1 cellular context compared by ENCODE assay signal in genomic region chr2:74653985-74654882, GRCh38.
TF ChIP-seq lines count a peak whose summit lies in the region.

Gene SEMA4F, plus strand, starts transcription at chr2:74654247. Its CDS starts 130 bp downstream, at chr2:74654377.

TF ChIP-seq in HepG2, 621 proteins besides CTCF, POLR2A, EP300 and RAD21 (continued from another document and continues in another):
- peak; percentile 27 for TF ChIP-seq IKZF4 (CRISPR knock-in tag; IDR thresholded peaks at IDR 0.05; ENCODE audit: borderline replicate concordance, low read depth, not compliant biosample characterization)
- TF ChIP-seq ZBTB38 (CRISPR knock-in tag; IDR thresholded peaks at IDR 0.05): peak; percentile 96
- no peak for TF ChIP-seq TMF1 (CRISPR knock-in tag; IDR thresholded peaks at IDR 0.05; ENCODE audit: low read depth)
- TF ChIP-seq ZBTB14 (CRISPR knock-in tag; IDR thresholded peaks at IDR 0.05): peak; percentile 46; the same call in 1 of the 2 replicates
- TF ChIP-seq REPIN1 (CRISPR knock-in tag; IDR thresholded peaks at IDR 0.05; ENCODE audit: borderline replicate concordance, low read depth): no peak
- TF ChIP-seq ZNF709 (CRISPR knock-in tag; IDR thresholded peaks at IDR 0.05): peak; percentile 39; the same call in 1 of the 2 replicates
- no peak for TF ChIP-seq ZSCAN29 (CRISPR knock-in tag; conservative IDR thresholded peaks at IDR 0.05)
- no peak for TF ChIP-seq HBP1 (CRISPR knock-in tag; IDR thresholded peaks at IDR 0.05; ENCODE audit: low read depth)
- peak; percentile 0; the same call in 1 of the 2 replicates for TF ChIP-seq SATB2 (CRISPR knock-in tag; IDR thresholded peaks at IDR 0.05)
- no peak for TF ChIP-seq MED8 (CRISPR knock-in tag; IDR thresholded peaks at IDR 0.05; ENCODE audit: insufficient replicate concordance)
- TF ChIP-seq POLR2G (IDR thresholded peaks at IDR 0.05; ENCODE audit: low read depth, low read length): peak; percentile 93
- no peak for TF ChIP-seq ZNF577 (CRISPR knock-in tag; IDR thresholded peaks at IDR 0.05; ENCODE audit: borderline replicate concordance, low read depth)
- peak; percentile 52; the same call in 1 of the 2 replicates for TF ChIP-seq ZBTB42 (CRISPR knock-in tag; IDR thresholded peaks at IDR 0.05)
- TF ChIP-seq KLF16 (CRISPR knock-in tag; IDR thresholded peaks at IDR 0.05): peak in 1 of 2 experiments; percentile 77; a peak in 1 of 4 replicates
- peak; percentile 72; the same call in 1 of the 2 replicates for TF ChIP-seq ZNF30 (CRISPR knock-in tag; IDR thresholded peaks at IDR 0.05)
- no peak for TF ChIP-seq ZNF800 (CRISPR knock-in tag; IDR thresholded peaks at IDR 0.05)
- peak; percentile 30; the same call in 1 of the 2 replicates for TF ChIP-seq TFAP4 (IDR thresholded peaks at IDR 0.05; ENCODE audit: borderline replicate concordance, low read depth)
- no peak for TF ChIP-seq TBL1XR1 (IDR thresholded peaks at IDR 0.05; ENCODE audit: borderline replicate concordance, low read length, partially characterized antibody)
- peak; percentile 77 for TF ChIP-seq HDAC1 (CRISPR knock-in tag; IDR thresholded peaks at IDR 0.05)
- TF ChIP-seq ZNF749 (CRISPR knock-in tag; IDR thresholded peaks at IDR 0.05; ENCODE audit: borderline replicate concordance): no peak
- TF ChIP-seq PAWR (CRISPR knock-in tag; IDR thresholded peaks at IDR 0.05; ENCODE audit: borderline replicate concordance): 0 out of 2 replicates have a peak, but pooled peaks have one; percentile 23
- TF ChIP-seq ZNF609 (CRISPR knock-in tag; IDR thresholded peaks at IDR 0.05; ENCODE audit: borderline replicate concordance): peak; percentile 52
- peak; percentile 40; the same call in 1 of the 2 replicates for TF ChIP-seq HNF4G (IDR thresholded peaks at IDR 0.05; ENCODE audit: borderline replicate concordance, low read depth, low read length)
- no peak for TF ChIP-seq HNF4G (CRISPR knock-in tag; IDR thresholded peaks at IDR 0.05; ENCODE audit: borderline replicate concordance, low read depth)
- TF ChIP-seq ZNF720 (CRISPR knock-in tag; IDR thresholded peaks at IDR 0.05): no peak
- peak; percentile 67 for TF ChIP-seq YY1 (IDR thresholded peaks at IDR 0.05; ENCODE audit: insufficient read depth, insufficient replicate concordance, low read depth, low read length)
- peak; percentile 53; the same call in 1 of the 2 replicates for TF ChIP-seq PBX2 (CRISPR knock-in tag; IDR thresholded peaks at IDR 0.05)
- TF ChIP-seq ZNF253 (CRISPR knock-in tag; IDR thresholded peaks at IDR 0.05; ENCODE audit: borderline replicate concordance): 0 out of 2 replicates have a peak, but pooled peaks have one; percentile 69
- peak; percentile 69 for TF ChIP-seq SALL1 (CRISPR knock-in tag; IDR thresholded peaks at IDR 0.05)
- TF ChIP-seq NAIF1 (CRISPR knock-in tag; IDR thresholded peaks at IDR 0.05; ENCODE audit: borderline replicate concordance): peak; percentile 21; the same call in 1 of the 2 replicates
- TF ChIP-seq MTA1 (CRISPR knock-in tag; IDR thresholded peaks at IDR 0.05; ENCODE audit: borderline replicate concordance): peak; percentile 63; the same call in 1 of the 2 replicates
- peak; percentile 56; the same call in 1 of the 2 replicates for TF ChIP-seq ZNF543 (CRISPR knock-in tag; IDR thresholded peaks at IDR 0.05)
- TF ChIP-seq MTERF4 (CRISPR knock-in tag; IDR thresholded peaks at IDR 0.05): peak; percentile 86; the same call in 1 of the 2 replicates
- TF ChIP-seq ZNF572 (CRISPR knock-in tag; IDR thresholded peaks at IDR 0.05): no peak
- no peak for TF ChIP-seq NPAS2 (CRISPR knock-in tag; IDR thresholded peaks at IDR 0.05; ENCODE audit: borderline replicate concordance)
- TF ChIP-seq ZNF790 (CRISPR knock-in tag; IDR thresholded peaks at IDR 0.05; ENCODE audit: borderline replicate concordance): peak; percentile 61; the same call in 1 of the 2 replicates
- TF ChIP-seq TERF1 (CRISPR knock-in tag; IDR thresholded peaks at IDR 0.05): no peak
- 0 out of 4 replicates have a peak, but pooled peaks of 1 of the 2 experiments have one; percentile 34 for TF ChIP-seq REST (IDR thresholded peaks at IDR 0.05; ENCODE audit: borderline replicate concordance in 1 of 2, low read depth in 1 of 2, low read length in 2 of 2)
- peak; percentile 39 for TF ChIP-seq GATAD2A (CRISPR knock-in tag; IDR thresholded peaks at IDR 0.05)
- TF ChIP-seq ZNF737 (CRISPR knock-in tag; IDR thresholded peaks at IDR 0.05; ENCODE audit: borderline replicate concordance): 0 out of 2 replicates have a peak, but pooled peaks have one; percentile 48
- peak; percentile 80 for TF ChIP-seq ZNF501 (CRISPR knock-in tag; IDR thresholded peaks at IDR 0.05)
- no peak; the same call in 1 of the 2 replicates for TF ChIP-seq PHF8 (CRISPR knock-in tag; IDR thresholded peaks at IDR 0.05)
